ENCODE assay signal across 7 cellular contexts in genomic region chr11:65613091-65613928, GRCh38. TPM values are rescaled to one million over a fixed set of nuclear protein-coding genes. Genes with fewer than 3 reads are reported as not detected.
DNase-seq lines count a peak whose midpoint lies in the region; ATAC-seq, FAIRE-seq and TF ChIP-seq lines count a peak whose summit lies in the region.
"Had no signal": no experiment of that assay in that cellular context is flagged by ENCODE, and none has a peak within 500 bp of the region (broad histone marks: within the 10 kb centered on the region; RNA-seq: fewer than 3 reads in every experiment).

No MANE protein-coding gene starts in this region.

- no peak overlapping the region for H3K23ac ChIP-seq in H1 (ENCODE audit: insufficient read length)

- no peak overlapping the region for H3K14ac ChIP-seq in H1 (ENCODE audit: insufficient read length)

- H3K4me2 ChIP-seq in H1 (ENCODE audit: insufficient read depth in 1 of 2, low read depth in 2 of 2, low read length in 2 of 2), result peak overlapping the region; percentile 69 to 87

- H3K4me1 ChIP-seq in H1 (replicated peaks in 1 of 4; ENCODE audit: control insufficient read depth in 3 of 4, insufficient read depth in 4 of 4, low read length in 3 of 4), result peaks cover 0 to 21% (median 11%) of the 10 kb centered on the region in 4 experiments; a peak in 5 of 7 replicates
- peaks cover 36 to 58% of the 10 kb centered on the region in 2 donors for H3K4me1 ChIP-seq in gastrocnemius medialis

- no peak for TF ChIP-seq RAD21 in H1 (IDR thresholded peaks at IDR 0.05 in 1 of 2, conservative IDR thresholded peaks at IDR 0.05 in 1 of 2; ENCODE audit: low read depth in 2 of 2, low read length in 2 of 2)

- no peaks in the 10 kb centered on the region for H3K9me3 Mint-ChIP-seq in activated T-cell treated with anti-CD3 and anti-CD28 coated beads, Interleukin-2, amount 50 U/mL, for 24 hours

- no peak overlapping the region; the same call in 1 of the 2 replicates for H3K18ac ChIP-seq in H1 (ENCODE audit: extremely low read depth, low read length)

- ATAC-seq in gastrocnemius medialis, result no peak
- no peak for ATAC-seq in HG02840 (IDR thresholded peaks at IDR 0.05; ENCODE audit: low FRiP score, unreplicated experiment)

- TF ChIP-seq POLR2A in H1 (IDR thresholded peaks at IDR 0.05; ENCODE audit: control extremely low read depth in 1 of 2, low read depth in 2 of 2, low read length in 2 of 2) (no peak), gastrocnemius medialis (IDR thresholded peaks at IDR 0.05) (no peak)

- CTCF ChIA-PET in H1 (lab: Charles Lee; ENCODE audit: partially characterized antibody), result interaction anchor here (0.6 to 3.8 kb wide), 10 partner anchors 9 to 200 kb away, joined by 3 to 30 read pairs (median 3); no protein-coding TSS in a partner anchor

- peaks cover 60% of the 10 kb centered on the region for H3K4me1 Mint-ChIP-seq in activated T-cell treated with anti-CD3 and anti-CD28 coated beads, Interleukin-2, amount 50 U/mL, for 24 hours (ENCODE audit: low read depth)

- intact Hi-C loops in gastrocnemius medialis (cut with DNase I; ENCODE audit: low total_unique reads), result no loop called here

- H2AFZ ChIP-seq in H1 (ENCODE audit: low read length), result no peak overlapping the region

- H3K9me3 ChIP-seq in H1 (ENCODE audit: insufficient read depth in 2 of 2, low read depth in 1 of 2, low read length in 1 of 2) (no peaks in the 10 kb centered on the region), gastrocnemius medialis (no peaks in the 10 kb centered on the region)

- H3K4me3 Mint-ChIP-seq in activated T-cell treated with anti-CD3 and anti-CD28 coated beads, Interleukin-2, amount 50 U/mL, for 24 hours, result peak overlapping the region; percentile 96

- H4K5ac ChIP-seq in H1 (ENCODE audit: insufficient read length, low read depth, low read length), result peak overlapping the region; percentile 16

- no peak for DNase-seq in activated T-cell treated with anti-CD3 and anti-CD28 coated beads, Interleukin-2, amount 50 U/mL, for 24 hours
- no peak for DNase-seq in activated T-cell treated with anti-CD3 and anti-CD28 coated beads, Interleukin-2, amount 50 U/mL, for 1 hour
- DNase-seq in H1 (ENCODE audit: low read depth in 1 of 2, low spot score in 2 of 2), result no peak
- DNase-seq in gastrocnemius medialis, result no peak
- no peak for DNase-seq in T1000 (lab: John Stamatoyannopoulos, UW)

- peak overlapping the region; percentile 43 to 70 (median 68); a peak in 6 of 7 replicates for H3K9ac ChIP-seq in H1 (replicated peaks in 1 of 4; ENCODE audit: extremely low read depth in 1 of 4, low read depth in 3 of 4, low read length in 3 of 4)

- FAIRE-seq in H1 (lab: Jason Lieb, UNC), result no peak

- H2BK12ac ChIP-seq in H1 (ENCODE audit: low read depth, low read length), result no peak overlapping the region

- no peak for TF ChIP-seq EP300 in H1 (IDR thresholded peaks at IDR 0.05; ENCODE audit: borderline replicate concordance in 1 of 2, low read depth in 2 of 2, low read length in 2 of 2)

- H4K8ac ChIP-seq in H1 (ENCODE audit: extremely low read depth, insufficient read depth, low read length), result peak overlapping the region; percentile 45; the same call in 1 of the 2 replicates

- POLR2A ChIA-PET in H1 (lab: Charles Lee; ENCODE audit: partially characterized antibody), result interaction anchor here (0.8 to 4.4 kb wide), 14 partner anchors 10 to 240 kb away, joined by 3 to 41 read pairs (median 4); partner anchors contain the start of genes FAM89B, KCNK7, NEAT1 and SIPA1

- H3K79me1 ChIP-seq in H1 (ENCODE audit: low read depth, low read length), result peaks cover 32% of the 10 kb centered on the region

- TF ChIP-seq CTCF in H1 (IDR thresholded peaks at IDR 0.05; ENCODE audit: control extremely low read depth in 1 of 3, insufficient read depth in 1 of 3, low read depth in 1 of 3, low read length in 3 of 3), result no peak; a peak in 1 of 4 replicates
- no peak for TF ChIP-seq CTCF in gastrocnemius medialis (IDR thresholded peaks at IDR 0.05 in 4 of 5, conservative IDR thresholded peaks at IDR 0.05 in 1 of 5)

- peak overlapping the region; percentile 52 for H3K56ac ChIP-seq in H1 (replicated peaks; ENCODE audit: insufficient read length, low read depth, low read length)

- in situ Hi-C loops in gastrocnemius medialis (cut with MboI; ENCODE audit: low sequenced_read_pairs in 4 of 4), result no loop called here

- H3K36me3 ChIP-seq in H1 (ENCODE audit: control insufficient read depth in 2 of 4, insufficient read depth in 4 of 4, low read length in 3 of 4) (peaks cover 1 to 11% (median 7%) of the 10 kb centered on the region in 4 experiments; a peak in 3 of 8 replicates), gastrocnemius medialis (peaks cover 0 to 14% of the 10 kb centered on the region in 2 donors)

- peak overlapping the region; percentile 43 for H3K27ac ChIP-seq in H1 (ENCODE audit: low read depth, low read length)
- H3K27ac ChIP-seq in gastrocnemius medialis, result peak overlapping the region; percentile 82 to 93 (median 91)

- peak overlapping the region; percentile 18 for H4K91ac ChIP-seq in H1 (replicated peaks; ENCODE audit: insufficient read length, low read length)

- H3K4me3 ChIP-seq in H1 (ENCODE audit: extremely low read depth in 1 of 4, insufficient read depth in 2 of 4, low read depth in 3 of 4, low read length in 4 of 4), result peak overlapping the region; percentile 63 to 88 (median 86)
- H3K4me3 ChIP-seq in gastrocnemius medialis, result peak overlapping the region; percentile 60 to 82 (median 74)

- H3K4ac ChIP-seq in H1 (replicated peaks; ENCODE audit: insufficient read length, low read depth, low read length), result no peak overlapping the region

- H3K27me3 ChIP-seq in H1 (replicated peaks in 1 of 4; ENCODE audit: control insufficient read depth in 3 of 4, extremely low read depth in 1 of 4, insufficient read depth in 3 of 4, low read length in 3 of 4), result no peaks in the 10 kb centered on the region
- no peaks in the 10 kb centered on the region for H3K27me3 ChIP-seq in gastrocnemius medialis

- peak overlapping the region; percentile 91 for H3K27ac Mint-ChIP-seq in activated T-cell treated with anti-CD3 and anti-CD28 coated beads, Interleukin-2, amount 50 U/mL, for 24 hours

- H3K36me3 Mint-ChIP-seq in activated T-cell treated with anti-CD3 and anti-CD28 coated beads, Interleukin-2, amount 50 U/mL, for 24 hours (ENCODE audit: low read depth), result peaks cover 80% of the 10 kb centered on the region

- H2AK5ac ChIP-seq in H1 (ENCODE audit: low read depth, low read length), result no peak overlapping the region

- H3K79me2 ChIP-seq in H1 (ENCODE audit: control insufficient read depth in 1 of 2, insufficient read depth in 2 of 2, low read length in 2 of 2), result peaks cover 11 to 27% of the 10 kb centered on the region in 2 experiments

- H2BK20ac ChIP-seq in H1 (ENCODE audit: low read length), result no peak overlapping the region

- H4K20me1 ChIP-seq in H1 (replicated peaks in 1 of 2; ENCODE audit: control insufficient read depth in 1 of 2, insufficient read depth in 2 of 2, low read length in 2 of 2), result peaks cover 8 to 25% of the 10 kb centered on the region in 2 experiments

- H3K23me2 ChIP-seq in H1 (ENCODE audit: low read depth, low read length), result peaks cover 16% of the 10 kb centered on the region

- no peak overlapping the region for H2BK120ac ChIP-seq in H1 (replicated peaks; ENCODE audit: low read depth, low read length)

- no peaks in the 10 kb centered on the region for H3K27me3 Mint-ChIP-seq in activated T-cell treated with anti-CD3 and anti-CD28 coated beads, Interleukin-2, amount 50 U/mL, for 24 hours

- no peak overlapping the region; the same call in 1 of the 2 replicates for H2BK15ac ChIP-seq in H1 (ENCODE audit: low read length)

- WGBS in H1 (ENCODE audit: extremely low coverage in 1 of 2, insufficient coverage in 1 of 2, insufficient read length in 1 of 2, insufficient replicate concordance in 2 of 2, low coverage in 1 of 2, low lambda C conversion rate in 2 of 2, missing lambda C conversion rate in 1 of 2), 2 experiments, result 70% methylated on average over 37 of the region's 43 CpGs; no CpG with 5 or more reads in 1 of the 2 experiments

- H2BK5ac ChIP-seq in H1 (ENCODE audit: low read depth, low read length), result peak overlapping the region; percentile 16; the same call in 1 of the 2 replicates

RNA-seq across cellular contexts. Expression of gene MAP3K11, which starts 0.7 kb away (rescaled TPM):
- 44.6 and 48.4 TPM in 2 replicates for total RNA-seq in H1 (2021; fragmentation: NEBNext Ultra II Directional; extraction: Animal tissue kit (Norgen Biotek cat#: 25700))
- polyA plus RNA-seq in H1 (2011; rRNA removed), result 30.3 and 45.8 TPM in 2 replicates
- polyA plus RNA-seq in H1 (2011; cell fraction: cytosol; rRNA removed), result 27.4 TPM
- polyA plus RNA-seq in H1 (2011; cell fraction: nucleus; rRNA removed), result 44.3 TPM
- polyA plus RNA-seq in H1 (2012, experiment 1 of 2), result 33.6 to 39.5 TPM (median 37.5 TPM) in 4 replicates
- 31.2 TPM for polyA plus RNA-seq in H1 (2012, experiment 2 of 2)
- polyA plus RNA-seq in H1 (2013, experiment 1 of 2), result 28.0 TPM
- polyA plus RNA-seq in H1 (2013, experiment 2 of 2), result 25.0 TPM
- 17.7 and 26.1 TPM in 2 replicates for polyA minus RNA-seq in H1 (2011; rRNA and poly(A)+ RNA removed)
- 28.2 TPM for polyA minus RNA-seq in H1 (2011; cell fraction: cytosol; rRNA and poly(A)+ RNA removed)
- polyA minus RNA-seq in H1 (2011; cell fraction: nucleus; rRNA and poly(A)+ RNA removed), result 39.8 TPM
- total RNA-seq in gastrocnemius medialis, result 10 to 100 TPM in 3 of 4 donors, 1 to 10 TPM in 1; 10.0 to 13.8 (median 11.1) TPM

RNA-seq across cellular contexts. Expression of gene PCNX3, which starts 2.3 kb away (rescaled TPM):
- total RNA-seq in H1 (2021; fragmentation: NEBNext Ultra II Directional; extraction: Animal tissue kit (Norgen Biotek cat#: 25700)), result 38.8 and 39.4 TPM in 2 replicates
- polyA plus RNA-seq in H1 (2011; rRNA removed), result 27.2 and 45.1 TPM in 2 replicates
- polyA plus RNA-seq in H1 (2011; cell fraction: cytosol; rRNA removed), result 17.7 TPM
- 108 TPM for polyA plus RNA-seq in H1 (2011; cell fraction: nucleus; rRNA removed)
- 19.0 to 39.6 TPM (median 33.1 TPM) in 4 replicates for polyA plus RNA-seq in H1 (2012, experiment 1 of 2)
- 28.8 TPM for polyA plus RNA-seq in H1 (2012, experiment 2 of 2)
- polyA plus RNA-seq in H1 (2013, experiment 1 of 2), result 26.5 TPM
- 26.0 TPM for polyA plus RNA-seq in H1 (2013, experiment 2 of 2)
- polyA minus RNA-seq in H1 (2011; rRNA and poly(A)+ RNA removed), result 26.2 and 30.5 TPM in 2 replicates
- 34.0 TPM for polyA minus RNA-seq in H1 (2011; cell fraction: cytosol; rRNA and poly(A)+ RNA removed)
- polyA minus RNA-seq in H1 (2011; cell fraction: nucleus; rRNA and poly(A)+ RNA removed), result 46.0 TPM
- total RNA-seq in gastrocnemius medialis, result 10 to 100 TPM in 3 of 4 donors, 1 to 10 TPM in 1; 7.6 to 15.6 (median 13.1) TPM

RNA-seq across cellular contexts. Expression of gene KCNK7, which starts 17.7 kb away (rescaled TPM):
- total RNA-seq in H1 (2021; fragmentation: NEBNext Ultra II Directional; extraction: Animal tissue kit (Norgen Biotek cat#: 25700)), result 0.42 and 1.0 TPM in 2 replicates
- polyA plus RNA-seq in H1 (2011; rRNA removed), result 0.74 and 1.4 TPM in 2 replicates
- polyA plus RNA-seq in H1 (2011; cell fraction: cytosol; rRNA removed), result 0.71 TPM
- polyA plus RNA-seq in H1 (2011; cell fraction: nucleus; rRNA removed), result 1.4 TPM
- polyA plus RNA-seq in H1 (2012, experiment 1 of 2), result 0.32 to 1.1 TPM (median 0.65 TPM) in 3 of 4 replicates, not detected in the other
- polyA plus RNA-seq in H1 (2012, experiment 2 of 2), result not detected
- 0.18 TPM for polyA plus RNA-seq in H1 (2013, experiment 1 of 2)
- polyA plus RNA-seq in H1 (2013, experiment 2 of 2), result 0.24 TPM
- 0.19 and 0.71 TPM in 2 replicates for polyA minus RNA-seq in H1 (2011; rRNA and poly(A)+ RNA removed)
- not detected for polyA minus RNA-seq in H1 (2011; cell fraction: cytosol; rRNA and poly(A)+ RNA removed)
- 1.1 TPM for polyA minus RNA-seq in H1 (2011; cell fraction: nucleus; rRNA and poly(A)+ RNA removed)
- 10 to 100 TPM in 1 of 4 donors, under 1 TPM in 1, not detected in 2; 0.39 to 18.6 TPM for total RNA-seq in gastrocnemius medialis
- total RNA-seq: myocyte had no signal

RNA-seq across cellular contexts. Expression of gene SIPA1, which starts 24.6 kb away (rescaled TPM):
- 67.5 and 72.2 TPM in 2 replicates for total RNA-seq in H1 (2021; fragmentation: NEBNext Ultra II Directional; extraction: Animal tissue kit (Norgen Biotek cat#: 25700))
- 35.3 and 59.2 TPM in 2 replicates for polyA plus RNA-seq in H1 (2011; rRNA removed)
- 35.5 TPM for polyA plus RNA-seq in H1 (2011; cell fraction: cytosol; rRNA removed)
- polyA plus RNA-seq in H1 (2011; cell fraction: nucleus; rRNA removed), result 111 TPM
- 26.3 to 53.9 TPM (median 48.6 TPM) in 4 replicates for polyA plus RNA-seq in H1 (2012, experiment 1 of 2)
- 37.6 TPM for polyA plus RNA-seq in H1 (2012, experiment 2 of 2)
- 74.5 TPM for polyA plus RNA-seq in H1 (2013, experiment 1 of 2)
- 69.1 TPM for polyA plus RNA-seq in H1 (2013, experiment 2 of 2)
- polyA minus RNA-seq in H1 (2011; rRNA and poly(A)+ RNA removed), result 17.6 and 30.3 TPM in 2 replicates
- 39.3 TPM for polyA minus RNA-seq in H1 (2011; cell fraction: cytosol; rRNA and poly(A)+ RNA removed)
- 48.9 TPM for polyA minus RNA-seq in H1 (2011; cell fraction: nucleus; rRNA and poly(A)+ RNA removed)
- 10 to 100 TPM in 2 of 4 donors, 1 to 10 TPM in 2; 6.7 to 10.9 (median 10.0) TPM for total RNA-seq in gastrocnemius medialis

RNA-seq across cellular contexts. Expression of gene EHBP1L1, which starts 37.5 kb away (rescaled TPM):
- 6.6 and 7.9 TPM in 2 replicates for total RNA-seq in H1 (2021; fragmentation: NEBNext Ultra II Directional; extraction: Animal tissue kit (Norgen Biotek cat#: 25700))
- polyA plus RNA-seq in H1 (2011; rRNA removed), result 4.3 and 6.2 TPM in 2 replicates
- 7.3 TPM for polyA plus RNA-seq in H1 (2011; cell fraction: cytosol; rRNA removed)
- 21.8 TPM for polyA plus RNA-seq in H1 (2011; cell fraction: nucleus; rRNA removed)
- polyA plus RNA-seq in H1 (2012, experiment 1 of 2), result 4.6 to 6.7 TPM (median 5.1 TPM) in 4 replicates
- 1.2 TPM for polyA plus RNA-seq in H1 (2012, experiment 2 of 2)
- 6.2 TPM for polyA plus RNA-seq in H1 (2013, experiment 1 of 2)
- polyA plus RNA-seq in H1 (2013, experiment 2 of 2), result 5.6 TPM
- polyA minus RNA-seq in H1 (2011; rRNA and poly(A)+ RNA removed), result 1.8 and 1.9 TPM in 2 replicates
- 3.4 TPM for polyA minus RNA-seq in H1 (2011; cell fraction: cytosol; rRNA and poly(A)+ RNA removed)
- polyA minus RNA-seq in H1 (2011; cell fraction: nucleus; rRNA and poly(A)+ RNA removed), result 3.8 TPM
- total RNA-seq in gastrocnemius medialis, result 100 to 1,000 TPM; 191 to 374 (median 250) TPM
